Comparison of ENCODE assay signal across 16 cellular contexts in genomic region chr6:169807219-169807618, GRCh38.
"Had no signal": no experiment of that assay in that cellular context is flagged by ENCODE, and none has a peak within 500 bp of the region (broad histone marks: within the 10 kb centered on the region; RNA-seq: fewer than 3 reads in every experiment).

No MANE protein-coding gene starts in this region.

- H3K4me3 ChIP-seq: body of pancreas, lower lobe of right lung, psoas muscle, right lobe of liver, upper lobe of left lung had no signal

- H3K4me3 Mint-ChIP-seq: activated naive CD4-positive, alpha-beta T cell treated with anti-CD3 and anti-CD28 coated beads for 36 hours; activated T-helper 17 cell treated with anti-CD3 and anti-CD28 coated beads, Interleukin-2, amount 50 U/mL, for 72 hours; mesothelial cell of epicardium; T-helper 2 cell treated with Interferon-gamma antibody and Interleukin-4, amounts not matched to agents 5 μg/mL and 100 μg/mL, for 36 hours had no signal

- H3K9me3 ChIP-seq: body of pancreas, lower lobe of right lung, psoas muscle, right lobe of liver, upper lobe of left lung had no signal

- H3K36me3 Mint-ChIP-seq: mesothelial cell of epicardium had no signal

- H3K27ac ChIP-seq: body of pancreas, lower lobe of right lung, psoas muscle, right lobe of liver, upper lobe of left lung had no signal

- H3K36me3 ChIP-seq: lower lobe of right lung, right lobe of liver, upper lobe of left lung had no signal

- H3K27ac Mint-ChIP-seq: activated naive CD4-positive, alpha-beta T cell treated with anti-CD3 and anti-CD28 coated beads for 36 hours; activated T-helper 17 cell treated with anti-CD3 and anti-CD28 coated beads, Interleukin-2, amount 50 U/mL, for 72 hours; mesothelial cell of epicardium; T-helper 2 cell treated with Interferon-gamma antibody and Interleukin-4, amounts not matched to agents 5 μg/mL and 100 μg/mL, for 36 hours had no signal

- H3K4me1 ChIP-seq: lower lobe of right lung, psoas muscle, right lobe of liver, upper lobe of left lung had no signal

- H3K27me3 ChIP-seq: body of pancreas, right lobe of liver, upper lobe of left lung had no signal

- H3K9me3 Mint-ChIP-seq: activated naive CD4-positive, alpha-beta T cell treated with anti-CD3 and anti-CD28 coated beads for 36 hours; activated T-helper 17 cell treated with anti-CD3 and anti-CD28 coated beads, Interleukin-2, amount 50 U/mL, for 72 hours; mesothelial cell of epicardium; T-helper 2 cell treated with Interferon-gamma antibody and Interleukin-4, amounts not matched to agents 5 μg/mL and 100 μg/mL, for 36 hours had no signal

- ATAC-seq: activated T-helper 17 cell treated with anti-CD3 and anti-CD28 coated beads, Interleukin-2, amount 50 U/mL, for 72 hours; body of pancreas; left cardiac atrium; lower lobe of right lung; psoas muscle; right lobe of liver; SK-N-SH treated with all-trans-retinoic acid at 6 μM for 48 hours had no signal

- DNase-seq: activated CD4-positive, alpha-beta T cell treated with anti-CD3 and anti-CD28 coated beads, Interleukin-2, amount 50 U/mL, for 1 hour; activated naive CD4-positive, alpha-beta T cell treated with anti-CD3 and anti-CD28 coated beads for 36 hours; amniotic stem cell; body of pancreas; glutamatergic neuron; left cardiac atrium; lower lobe of right lung; nucleus accumbens; psoas muscle; stimulated activated CD4-positive, alpha-beta T cell treated with anti-CD3 and anti-CD28 coated beads, Interleukin-2, amount 100 ng/mL, for 24 hours; upper lobe of left lung had no signal
